In genomic region chr15:92025717-92026270, GRCh38 we compare ENCODE assay signal across 21 cellular contexts.
"Had no signal": no experiment of that assay in that cellular context is flagged by ENCODE, and none has a peak within 500 bp of the region (broad histone marks: within the 10 kb centered on the region; RNA-seq: fewer than 3 reads in every experiment).

No MANE protein-coding gene starts in this region.

- H3K27me3 ChIP-seq: ascending aorta, brain microvascular endothelial cell, foreskin keratinocyte, heart right ventricle, ovary, right lobe of liver, transverse colon had no signal

- H3K27ac ChIP-seq: ascending aorta, brain microvascular endothelial cell, foreskin keratinocyte, heart right ventricle, ovary, right lobe of liver, transverse colon, VCaP had no signal

- DNase-seq: activated CD4-positive, alpha-beta T cell treated with anti-CD3 and anti-CD28 coated beads for 4 hours; activated CD4-positive, alpha-beta T cell treated with anti-CD3 and anti-CD28 coated beads, Interleukin-2, amount 50 U/mL, for 4 hours; activated CD8-positive, alpha-beta memory T cell treated with anti-CD3 and anti-CD28 coated beads, Interleukin-2, amount 50 U/mL, for 4 hours; activated gamma-delta T cell; activated naive CD4-positive, alpha-beta T cell treated with anti-CD3 and anti-CD28 coated beads, Interleukin-2, amount 10 ng/mL, durations not matched to agents 7 days and 5 days; activated naive CD8-positive, alpha-beta T cell treated with anti-CD3 and anti-CD28 coated beads, Interleukin-2, amount 10 ng/mL, durations not matched to agents 7 days and 5 days; activated T-cell treated with anti-CD3 and anti-CD28 coated beads, Interleukin-2, amount 50 U/mL, for 1 hour; brain microvascular endothelial cell; caudate nucleus; foreskin keratinocyte; heart right ventricle; left ventricle myocardium superior; ovary; right lobe of liver; stimulated activated CD4-positive, alpha-beta T cell treated with anti-CD3 and anti-CD28 coated beads, Interleukin-2, amount 100 ng/mL, for 48 hours; stimulated activated naive CD4-positive, alpha-beta T cell treated with Interleukin-2 at 50 U/mL for 16 hours; transverse colon had no signal

- H3K4me1 ChIP-seq: foreskin keratinocyte, right lobe of liver had no signal

- H3K4me3 ChIP-seq: ascending aorta, heart right ventricle, ovary, right lobe of liver, transverse colon had no signal

- H3K9me3 ChIP-seq: ascending aorta, heart right ventricle, ovary, right lobe of liver, transverse colon had no signal

- ATAC-seq: esophagus mucosa, foreskin keratinocyte, right lobe of liver had no signal

- H3K36me3 ChIP-seq: ascending aorta, brain microvascular endothelial cell, heart right ventricle, ovary, right lobe of liver, transverse colon had no signal

- FAIRE-seq: islet of Langerhans had no signal
